Comparison of ENCODE assay signal across 3 cellular contexts in the genomic region with DNA sequence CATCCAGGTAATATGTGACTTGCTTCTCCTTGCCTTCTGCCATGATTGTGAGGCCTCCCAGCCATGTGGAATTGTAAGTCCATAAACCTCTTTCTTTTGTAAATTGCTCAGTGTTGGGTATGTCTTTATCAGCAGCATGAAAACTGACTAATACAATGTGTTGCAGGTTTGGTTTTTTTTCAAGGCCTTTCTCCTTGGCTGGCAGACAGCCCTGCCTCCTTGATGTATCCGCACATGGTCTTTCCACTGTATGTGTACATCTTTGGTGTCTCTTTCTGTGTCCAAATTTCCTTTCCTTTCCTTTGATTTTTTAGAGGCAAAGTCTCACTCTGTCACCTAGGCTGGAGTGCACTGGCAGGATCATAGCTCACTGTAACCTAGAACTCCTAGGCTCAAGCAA.
"Had no signal": no experiment of that assay in that cellular context is flagged by ENCODE, and none has a peak within 500 bp of the region (broad histone marks: within the 10 kb centered on the region; RNA-seq: fewer than 3 reads in every experiment).

No MANE protein-coding gene starts in this region.

- DNase-seq: GDM1, GF-D8 had no signal

- H3K4me3 ChIP-seq: GM12878 had no signal
